18 cellular contexts compared by ENCODE assay signal in genomic region chr3:89740881-89741177, GRCh38.
"Had no signal": no experiment of that assay in that cellular context is flagged by ENCODE, and none has a peak within 500 bp of the region (broad histone marks: within the 10 kb centered on the region; RNA-seq: fewer than 3 reads in every experiment).

No MANE protein-coding gene starts in this region.

- H2AFZ ChIP-seq: neural progenitor cell had no signal

- H3K27ac ChIP-seq: dorsolateral prefrontal cortex, neural progenitor cell, ovary, tibial artery had no signal

- ATAC-seq: activated T-cell treated with anti-CD3 and anti-CD28 coated beads, Interleukin-2, amount 50 U/mL, for 72 hours; stimulated activated memory B cell treated with anti-CD40 and anti-IgM and Interleukin-4, amounts not matched to agents 10 μg/mL and 1 μg/mL and 100 μg/mL, for 72 hours had no signal

- H3K36me3 ChIP-seq: neural progenitor cell, ovary, tibial artery, uterus had no signal

- H3K9me3 ChIP-seq: ovary, tibial artery, uterus had no signal

- H3K9ac ChIP-seq: neural progenitor cell had no signal

- H3K4me2 ChIP-seq: neural progenitor cell had no signal

- H3K4me1 ChIP-seq: neural progenitor cell, uterus had no signal

- H3K4me3 ChIP-seq: dorsolateral prefrontal cortex, lung, neural progenitor cell, ovary, tibial artery, uterus had no signal

- DNase-seq: activated CD4-positive, alpha-beta T cell treated with anti-CD3 and anti-CD28 coated beads, Interleukin-2, amount 10 ng/mL, durations not matched to agents 24 days and 14 days; activated CD4-positive, CD25-positive, alpha-beta regulatory T cell; activated CD8-positive, alpha-beta memory T cell treated with anti-CD3 and anti-CD28 coated beads, Interleukin-2, amount 50 U/mL, for 48 hours; activated gamma-delta T cell treated with Interleukin-2 at 50 U/mL for 16 hours; activated T-cell treated with anti-CD3 and anti-CD28 coated beads, Interleukin-2, amount 50 U/mL, for 72 hours; anterior cingulate cortex; dorsolateral prefrontal cortex; endodermal cell; erythroblast; head of caudate nucleus; midbrain; ovary; stimulated activated CD4-positive, alpha-beta T cell treated with anti-CD3 and anti-CD28 coated beads, Interleukin-2, amount 100 ng/mL, for 48 hours; tibial artery; uterus had no signal

- H3K27me3 ChIP-seq: dorsolateral prefrontal cortex, neural progenitor cell, tibial artery, uterus had no signal
